ENCODE assay signal across 24 cellular contexts in the genomic region with DNA sequence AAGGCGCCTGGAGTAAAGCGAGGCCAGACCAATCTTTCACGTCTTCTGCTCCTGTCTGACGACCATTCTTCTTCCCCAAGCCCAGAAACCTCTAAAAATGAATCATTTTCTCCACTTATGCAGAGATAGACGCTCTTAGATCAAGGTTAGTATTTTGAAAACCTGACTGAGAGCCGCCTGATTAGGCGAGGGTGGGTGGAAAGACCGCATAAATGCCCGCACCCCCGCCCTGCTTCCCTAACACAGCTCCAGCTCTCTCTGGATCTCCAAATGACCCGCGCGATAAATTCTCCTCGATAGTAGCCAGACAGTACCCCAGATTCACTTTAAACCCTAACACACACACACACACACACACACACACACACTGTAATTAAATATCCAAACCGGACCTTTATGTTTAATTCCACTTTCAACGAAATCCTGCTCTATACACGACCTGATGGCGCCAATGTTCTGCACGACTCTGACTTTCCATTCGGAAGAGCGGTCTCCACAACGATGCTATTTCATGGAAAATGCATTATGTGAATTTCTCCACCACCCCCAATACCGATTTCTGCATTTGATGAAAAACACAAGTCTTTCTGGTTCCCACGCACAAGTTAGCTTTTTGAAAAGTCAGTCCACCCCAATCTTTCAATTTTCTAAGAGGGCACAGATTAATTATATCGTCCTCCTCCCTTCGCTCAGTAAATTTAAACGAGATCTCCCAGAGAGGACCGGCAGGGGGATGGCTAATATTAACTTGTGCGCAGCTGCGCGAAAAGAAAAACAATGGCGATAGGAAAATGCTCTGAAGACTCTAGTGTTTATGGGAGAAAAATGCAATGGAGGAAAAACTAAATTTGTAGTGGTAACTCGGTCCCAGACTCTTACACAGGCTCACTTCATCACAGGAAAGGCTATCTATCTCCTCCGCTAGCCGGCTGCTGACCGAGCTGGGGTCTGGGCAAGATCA. TPM values are rescaled to one million over a fixed set of nuclear protein-coding genes. Genes with fewer than 3 reads are reported as not detected.
DNase-seq lines count a peak whose midpoint lies in the region; ATAC-seq, FAIRE-seq and TF ChIP-seq lines count a peak whose summit lies in the region.
"Had no signal": no experiment of that assay in that cellular context is flagged by ENCODE, and none has a peak within 500 bp of the region (broad histone marks: within the 10 kb centered on the region; RNA-seq: fewer than 3 reads in every experiment).

No MANE protein-coding gene starts in this region.

- intact Hi-C loops in HepG2 (cut with micrococcal nuclease; ENCODE audit: unreplicated experiment), result no loop called here
- intact Hi-C loops in right lobe of liver (cut with DNase I), result no loop called here

- TF ChIP-seq EP300 in HepG2 (IDR thresholded peaks at IDR 0.05; ENCODE audit: low read depth in 2 of 2, low read length in 2 of 2) (no peak), HepG2 (CRISPR knock-in tag; IDR thresholded peaks at IDR 0.05; ENCODE audit: borderline replicate concordance) (no peak)

- DNase-seq in HepG2 (ENCODE audit: low spot score), result no peak
- DNase-seq in right lobe of liver, result no peak
- DNase-seq in astrocyte of the cerebellum (ENCODE audit: low read depth), result no peak
- DNase-seq in left kidney (ENCODE audit: low read depth, low spot score), result peak; percentile 39
- no peak for DNase-seq in type B pancreatic cell (ENCODE audit: extremely low spot score, unreplicated experiment)
- DNase-seq in activated CD4-positive, alpha-beta T cell treated with anti-CD3 and anti-CD28 coated beads for 4 hours, result no peak
- no peak for DNase-seq in NCI-H1436 treated with DMSO at 0.1 percent for 48 hours (lab: John Stamatoyannopoulos, UW)
- DNase-seq: activated CD4-positive, alpha-beta T cell treated with anti-CD3 and anti-CD28 coated beads, Interleukin-2, amount 50 U/mL, for 1 hour; anterior cingulate cortex; CD4-positive, CD25-positive, alpha-beta regulatory T cell; cerebellar nuclear complex; DMS 273 treated with DMSO at 0.1 percent for 48 hours; GF-D8; GOT3; left cardiac atrium; midbrain; NCI-H2107; NCI-H524 treated with DMSO at 0.1 percent for 48 hours; stimulated activated CD4-positive, alpha-beta T cell treated with anti-CD3 and anti-CD28 coated beads, Interleukin-4, amount 100 ng/mL, for 1 hour; stimulated activated naive CD8-positive, alpha-beta T cell treated with anti-CD3 and anti-CD28 coated beads, Interleukin-15, amount 100 ng/mL, for 72 hours; trophoblast cell had no signal

- WGBS in HepG2 (ENCODE audit: low lambda C conversion rate), result 33% methylated on average over 36 of the region's 36 CpGs
- 10% methylated on average over 36 of the region's 36 CpGs for WGBS in right lobe of liver (ENCODE audit: insufficient coverage, low coverage, low lambda C conversion rate, missing lambda C conversion rate)

- no peaks in the 10 kb centered on the region for H3K79me2 ChIP-seq in HepG2 (ENCODE audit: insufficient read depth, low read length)

- no peak for TF ChIP-seq POLR2A in HepG2 (IDR thresholded peaks at IDR 0.05; ENCODE audit: insufficient read depth in 1 of 2, low read depth in 2 of 2, low read length in 2 of 2)
- no peak for TF ChIP-seq POLR2A in right lobe of liver (IDR thresholded peaks at IDR 0.05)

- peaks cover 7 to 89% of the 10 kb centered on the region in 2 experiments for H3K27me3 ChIP-seq in HepG2 (ENCODE audit: control insufficient read depth in 1 of 2, insufficient read depth in 2 of 2, low read length in 2 of 2)
- peaks cover 18 to 69% of the 10 kb centered on the region in 2 donors for H3K27me3 ChIP-seq in right lobe of liver

- CTCF ChIA-PET in HepG2 (lab: Yijun Ruan, JAX; ENCODE audit: low intra/inter-chr PET ratio, low total read pairs), result no interaction called here

- no peaks in the 10 kb centered on the region for H4K20me1 ChIP-seq in HepG2 (ENCODE audit: insufficient read depth, low read length)

- H3K4me3 Mint-ChIP-seq in type B pancreatic cell, result peak overlapping the region; percentile 73
- H3K4me3 Mint-ChIP-seq: CD4-positive, CD25-positive, alpha-beta regulatory T cell; natural killer cell treated with Interleukin-12 subunit alpha and Interleukin-12 subunit beta and Interleukin-15 and Interleukin-18, amount 100 ng/mL, for 72 hours; stimulated activated naive CD8-positive, alpha-beta T cell treated with anti-CD3 and anti-CD28 coated beads, Interleukin-15, amount 100 ng/mL, for 72 hours had no signal

- POLR2A ChIA-PET in HepG2 (lab: Yijun Ruan, JAX), result no interaction called here

- no peak overlapping the region for H2AFZ ChIP-seq in HepG2 (ENCODE audit: low read length)

- no peak for ATAC-seq in HepG2
- ATAC-seq in right lobe of liver, result no peak
- ATAC-seq in HG03520 (IDR thresholded peaks at IDR 0.05; ENCODE audit: unreplicated experiment), result no peak
- ATAC-seq: left cardiac atrium; natural killer cell treated with Interleukin-12 subunit alpha and Interleukin-12 subunit beta and Interleukin-15 and Interleukin-18, amount 100 ng/mL, for 72 hours; stimulated activated naive CD8-positive, alpha-beta T cell treated with anti-CD3 and anti-CD28 coated beads, Interleukin-15, amount 100 ng/mL, for 72 hours had no signal

- peaks cover 13% of the 10 kb centered on the region for H3K4me1 ChIP-seq in HepG2 (ENCODE audit: insufficient read depth, low read length)
- H3K4me1 ChIP-seq in right lobe of liver, result peaks cover 0 to 19% (median 0%) of the 10 kb centered on the region in 4 donors

- H3K4me3 ChIP-seq in HepG2 (replicated peaks in 1 of 3; ENCODE audit: insufficient read depth in 1 of 3, low read depth in 2 of 3, low read length in 3 of 3) (no peak overlapping the region), right lobe of liver (no peak overlapping the region), astrocyte of the cerebellum (ENCODE audit: low read depth, low read length) (no peak overlapping the region)

- in situ Hi-C loops in HepG2 (cut with HindIII; ENCODE audit: extremely low pct_ligation_motif_present, low pct_unique_long_range_greater_than_20kb), result no loop called here
- in situ Hi-C loops in astrocyte of the cerebellum (cut with HindIII; ENCODE audit: low sequenced_read_pairs), result no loop called here

- no peak for TF ChIP-seq RAD21 in HepG2 (CRISPR knock-in tag; IDR thresholded peaks at IDR 0.05)

- no peak overlapping the region for H3K4me2 ChIP-seq in HepG2 (ENCODE audit: low read depth, low read length)

- no peak overlapping the region for H3K27ac ChIP-seq in HepG2 (ENCODE audit: extremely low read length, insufficient read depth, low read length)
- no peak overlapping the region for H3K27ac ChIP-seq in right lobe of liver

- no peak for FAIRE-seq in HepG2 (lab: Jason Lieb, UNC)

- no peak overlapping the region for H3K9ac ChIP-seq in HepG2 (ENCODE audit: insufficient read depth, low read depth, low read length)

- no TSS peak for BruUV-seq in HepG2 (replicated peaks; lab: Mats Ljungman, UMichigan)

- no peak for TF ChIP-seq CTCF in HepG2 (CRISPR knock-in tag; IDR thresholded peaks at IDR 0.05)
- no peak for TF ChIP-seq CTCF in right lobe of liver (IDR thresholded peaks at IDR 0.05)
- peak; percentile 10 for TF ChIP-seq CTCF in astrocyte of the cerebellum (IDR thresholded peaks at IDR 0.05; ENCODE audit: low read depth, low read length, missing control alignments)
- TF ChIP-seq CTCF in type B pancreatic cell (conservative IDR thresholded peaks at IDR 0.05), result peak; percentile 50

- peaks cover 97% of the 10 kb centered on the region for H3K27me3 Mint-ChIP-seq in type B pancreatic cell

- H3K9me3 ChIP-seq in HepG2 (ENCODE audit: low read length), result no peaks in the 10 kb centered on the region
- no peaks in the 10 kb centered on the region for H3K9me3 ChIP-seq in right lobe of liver

- peaks cover 34% of the 10 kb centered on the region for H3K4me1 Mint-ChIP-seq in type B pancreatic cell (ENCODE audit: unreplicated experiment)

- H3K27ac Mint-ChIP-seq in type B pancreatic cell, result peak overlapping the region; percentile 46
- H3K27ac Mint-ChIP-seq: CD4-positive, CD25-positive, alpha-beta regulatory T cell; natural killer cell treated with Interleukin-12 subunit alpha and Interleukin-12 subunit beta and Interleukin-15 and Interleukin-18, amount 100 ng/mL, for 72 hours had no signal

- H3K36me3 ChIP-seq in HepG2 (replicated peaks in 1 of 2; ENCODE audit: control insufficient read depth in 1 of 2, insufficient read depth in 2 of 2, low read length in 2 of 2) (no peaks in the 10 kb centered on the region), right lobe of liver (no peaks in the 10 kb centered on the region)

- no peaks in the 10 kb centered on the region for H3K36me3 Mint-ChIP-seq in type B pancreatic cell
- H3K36me3 Mint-ChIP-seq: CD4-positive, CD25-positive, alpha-beta regulatory T cell had no signal

- peaks cover 5% of the 10 kb centered on the region for H3K9me3 Mint-ChIP-seq in type B pancreatic cell

TF ChIP-seq in HepG2, 621 proteins besides CTCF, POLR2A, EP300 and RAD21 (continues in another document):
- no peak for TF ChIP-seq FOXK2 (IDR thresholded peaks at IDR 0.05)

RNA-seq across cellular contexts. Expression of a gene that starts 1.5 kb away (rescaled TPM):
- total RNA-seq in HepG2 (2016; rRNA removed; fragmentation: Illumina TruSeq; extraction: Trizol) (not detected in 2 replicates), right lobe of liver (not detected), type B pancreatic cell (ENCODE audit: low replicate concordance) (0.31 and 1.2 TPM in 2 replicates)
- not detected in 2 replicates for total RNA-seq in HepG2 (2016; cell fraction: cytosol; rRNA removed; fragmentation: Illumina TruSeq; extraction: Trizol; ENCODE audit: low read depth)
- not detected in 2 replicates for total RNA-seq in HepG2 (2016; cell fraction: insoluble cytoplasmic fraction; rRNA removed; fragmentation: Illumina TruSeq; extraction: Trizol)
- total RNA-seq in HepG2 (2016; cell fraction: membrane; rRNA removed; fragmentation: Illumina TruSeq; extraction: Trizol), result not detected in 2 replicates
- total RNA-seq in HepG2 (2016; cell fraction: nucleus; rRNA removed; fragmentation: Illumina TruSeq; extraction: Trizol), result not detected in 2 replicates
- not detected in 2 replicates for polyA plus RNA-seq in HepG2 (2011; rRNA removed)
- not detected in 2 replicates for polyA plus RNA-seq in HepG2 (2011; cell fraction: cytosol; rRNA removed)
- polyA plus RNA-seq in HepG2 (2011; cell fraction: nucleus; rRNA removed), result not detected in 2 replicates
- polyA plus RNA-seq in HepG2 (2012), result not detected in 2 replicates
- polyA plus RNA-seq in HepG2 (2016; cell fraction: cytosol; fragmentation: Illumina TruSeq; extraction: Trizol; ENCODE audit: low read depth), result not detected in 2 replicates
- not detected in 2 replicates for polyA plus RNA-seq in HepG2 (2016; cell fraction: insoluble cytoplasmic fraction; fragmentation: Illumina TruSeq; extraction: Trizol; ENCODE audit: low read depth)
- polyA plus RNA-seq in HepG2 (2016; cell fraction: membrane; fragmentation: Illumina TruSeq; extraction: Trizol; ENCODE audit: low read depth), result not detected in 2 replicates
- not detected in 2 replicates for polyA plus RNA-seq in HepG2 (2016; cell fraction: nucleus; fragmentation: Illumina TruSeq; extraction: Trizol; ENCODE audit: insufficient read depth, low read depth)
- not detected in 2 replicates for polyA minus RNA-seq in HepG2 (2011; rRNA and poly(A)+ RNA removed; ENCODE audit: low replicate concordance)
- polyA minus RNA-seq in HepG2 (2011; cell fraction: cytosol; rRNA and poly(A)+ RNA removed), result not detected in 2 replicates
- polyA minus RNA-seq in HepG2 (2011; cell fraction: nucleus; rRNA and poly(A)+ RNA removed), result not detected in 2 replicates
- total RNA-seq: CD4-positive, CD25-positive, alpha-beta regulatory T cell; left cardiac atrium; natural killer cell treated with Interleukin-12 subunit alpha and Interleukin-12 subunit beta and Interleukin-15 and Interleukin-18, amount 100 ng/mL, for 72 hours; pulmonary artery endothelial cell had no signal
- polyA plus RNA-seq: CD4-positive, CD25-positive, alpha-beta regulatory T cell had no signal

Comparison
In these comparisons a context has a peak if more than half of its experiments do, and no peak if none do; other contexts are left out.
1. CTCF ChIP-seq: peak in astrocyte of the cerebellum (single experiment) and type B pancreatic cell (single experiment); none in HepG2 (single experiment) and right lobe of liver (0 of 4).